In the genomic region with DNA sequence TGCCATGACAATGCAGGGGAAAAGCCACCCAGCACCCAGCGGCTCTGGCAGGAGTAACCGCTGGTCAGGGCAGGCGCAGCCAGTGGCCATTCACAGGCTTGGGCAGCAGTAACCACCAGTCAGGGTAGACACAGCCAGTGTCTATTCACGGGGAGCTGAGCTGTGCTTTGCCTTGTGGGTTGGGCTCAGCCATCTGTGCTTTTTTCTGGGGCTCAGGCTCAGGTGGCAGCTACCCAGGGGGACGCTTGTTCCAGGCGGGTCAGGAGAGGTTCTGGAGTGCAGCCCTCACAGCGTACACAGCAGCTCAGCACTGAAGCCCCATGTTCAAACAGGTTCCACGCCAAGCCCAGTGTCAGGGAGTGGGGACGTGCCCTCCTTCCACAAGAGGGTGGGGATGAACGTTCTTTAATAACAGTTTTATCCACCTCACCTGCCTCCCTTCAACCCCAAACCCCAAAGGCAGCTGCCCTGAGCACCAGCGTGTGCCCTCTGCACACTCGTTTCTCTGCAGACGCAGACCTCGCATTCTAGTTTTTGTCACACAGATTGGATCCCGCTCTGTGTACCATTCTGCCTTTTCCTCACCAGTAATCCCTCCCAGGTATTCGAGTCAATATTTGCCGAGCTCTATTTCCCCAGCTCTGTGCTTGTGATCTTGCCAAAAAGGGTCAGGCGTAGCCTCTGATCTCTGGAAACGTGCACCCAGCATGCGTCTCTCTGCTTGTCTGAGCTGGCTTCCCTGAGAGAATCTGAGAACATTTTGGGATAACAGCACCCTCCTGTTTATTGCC, we compare ENCODE assay signal across 1 cellular context.
TF ChIP-seq lines count a peak whose summit lies in the region.

No MANE protein-coding gene starts in this region.

TF ChIP-seq in WTC11, 78 proteins besides CTCF, POLR2A, EP300 and RAD21 (continued from another document):
- TF ChIP-seq, protein P1, sequence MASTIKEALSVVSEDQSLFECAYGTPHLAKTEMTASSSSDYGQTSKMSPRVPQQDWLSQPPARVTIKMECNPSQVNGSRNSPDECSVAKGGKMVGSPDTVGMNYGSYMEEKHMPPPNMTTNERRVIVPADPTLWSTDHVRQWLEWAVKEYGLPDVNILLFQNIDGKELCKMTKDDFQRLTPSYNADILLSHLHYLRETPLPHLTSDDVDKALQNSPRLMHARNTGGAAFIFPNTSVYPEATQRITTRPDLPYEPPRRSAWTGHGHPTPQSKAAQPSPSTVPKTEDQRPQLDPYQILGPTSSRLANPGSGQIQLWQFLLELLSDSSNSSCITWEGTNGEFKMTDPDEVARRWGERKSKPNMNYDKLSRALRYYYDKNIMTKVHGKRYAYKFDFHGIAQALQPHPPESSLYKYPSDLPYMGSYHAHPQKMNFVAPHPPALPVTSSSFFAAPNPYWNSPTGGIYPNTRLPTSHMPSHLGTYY (CRISPR knock-in tag; IDR thresholded peaks at IDR 0.05) = no peak
- TF ChIP-seq ZBTB43 (CRISPR knock-in tag; IDR thresholded peaks at IDR 0.05) = no peak
- no peak for TF ChIP-seq ETV6 (CRISPR knock-in tag; IDR thresholded peaks at IDR 0.05)
